ENCODE assay signal across 1 cellular context in genomic region chr18:9925369-9925768, GRCh38.
TF ChIP-seq lines count a peak whose summit lies in the region.

No MANE protein-coding gene starts in this region.

TF ChIP-seq in K562, 482 proteins besides CTCF, POLR2A, EP300 and RAD21:
- TF ChIP-seq KLF16 (IDR thresholded peaks at IDR 0.05) (no peak), AFF4 (CRISPR knock-in tag; IDR thresholded peaks at IDR 0.05) (no peak), ZNF318 (IDR thresholded peaks at IDR 0.05; ENCODE audit: borderline replicate concordance in 1 of 2, low read depth in 1 of 2) (peak in 1 of 2 experiments; percentile 44; a peak in 1 of 4 replicates), ZNF551 (CRISPR knock-in tag; IDR thresholded peaks at IDR 0.05) (no peak), ZBTB8A (IDR thresholded peaks at IDR 0.05; ENCODE audit: partially characterized antibody) (no peak), L3MBTL2 (IDR thresholded peaks at IDR 0.05) (no peak), HDAC2 (IDR thresholded peaks at IDR 0.05) (no peak)
